In genomic region chr4:128906581-128906980, GRCh38 we compare ENCODE assay signal across 28 cellular contexts.
"Had no signal": no experiment of that assay in that cellular context is flagged by ENCODE, and none has a peak within 500 bp of the region (broad histone marks: within the 10 kb centered on the region; RNA-seq: fewer than 3 reads in every experiment).

No MANE protein-coding gene starts in this region.

- H3K9me3 ChIP-seq: gastroesophageal sphincter, heart right ventricle, left lung, suprapubic skin, transverse colon, upper lobe of right lung, uterus had no signal

- H3K4me1 ChIP-seq: foreskin keratinocyte, gastroesophageal sphincter, left lung, parathyroid adenoma, suprapubic skin, transverse colon, upper lobe of right lung, uterus had no signal

- ATAC-seq: esophagus mucosa; foreskin keratinocyte; gastroesophageal sphincter; heart right ventricle; left cardiac atrium; left lung; naive thymus-derived CD4-positive, alpha-beta T cell; sciatic nerve; stimulated activated naive CD8-positive, alpha-beta T cell treated with anti-CD3 and anti-CD28 coated beads, Interleukin-15, amount 100 ng/mL, for 72 hours; upper lobe of right lung had no signal

- H3K27me3 ChIP-seq: dorsolateral prefrontal cortex, foreskin keratinocyte, gastroesophageal sphincter, heart right ventricle, left lung, suprapubic skin, transverse colon, upper lobe of right lung, uterus had no signal

- H3K36me3 ChIP-seq: heart right ventricle, left lung, suprapubic skin, transverse colon, upper lobe of right lung, uterus had no signal

- H3K4me3 ChIP-seq: dorsolateral prefrontal cortex, gastroesophageal sphincter, heart right ventricle, left lung, smooth muscle cell, suprapubic skin, transverse colon, upper lobe of right lung, uterus had no signal

- DNase-seq: cortex of kidney; dorsolateral prefrontal cortex; effector CD4-positive, alpha-beta T cell; foreskin keratinocyte; glutamatergic neuron; heart right ventricle; hippocampal formation; left cardiac atrium; left lung; mesenchymal stem cell; midbrain; naive thymus-derived CD4-positive, alpha-beta T cell; stimulated activated CD4-positive, alpha-beta T cell treated with anti-CD3 and anti-CD28 coated beads, Interleukin-12 subunit alpha, Interleukin-12 subunit beta, amount 100 ng/mL, for 4 hours; stimulated activated CD4-positive, alpha-beta T cell treated with anti-CD3 and anti-CD28 coated beads, Interleukin-1b, Interleukin-23, amount 100 ng/mL, for 48 hours; stimulated activated CD4-positive, alpha-beta T cell treated with anti-CD3 and anti-CD28 coated beads, Interleukin-4, amount 100 ng/mL, for 1 hour; stimulated activated CD8-positive, alpha-beta memory T cell treated with anti-CD3 and anti-CD28 coated beads, Interleukin-4, amount 100 ng/mL, for 48 hours; stimulated activated naive CD4-positive, alpha-beta T cell; stimulated activated naive CD8-positive, alpha-beta T cell treated with anti-CD3 and anti-CD28 coated beads, Interleukin-15, amount 100 ng/mL, for 72 hours; transverse colon; upper lobe of right lung; uterus had no signal

- H3K27ac ChIP-seq: dorsolateral prefrontal cortex, epithelial cell of prostate, foreskin keratinocyte, gastroesophageal sphincter, heart right ventricle, left lung, parathyroid adenoma, suprapubic skin, transverse colon, upper lobe of right lung, uterus had no signal
